31 cellular contexts compared by ENCODE assay signal in the genomic region with DNA sequence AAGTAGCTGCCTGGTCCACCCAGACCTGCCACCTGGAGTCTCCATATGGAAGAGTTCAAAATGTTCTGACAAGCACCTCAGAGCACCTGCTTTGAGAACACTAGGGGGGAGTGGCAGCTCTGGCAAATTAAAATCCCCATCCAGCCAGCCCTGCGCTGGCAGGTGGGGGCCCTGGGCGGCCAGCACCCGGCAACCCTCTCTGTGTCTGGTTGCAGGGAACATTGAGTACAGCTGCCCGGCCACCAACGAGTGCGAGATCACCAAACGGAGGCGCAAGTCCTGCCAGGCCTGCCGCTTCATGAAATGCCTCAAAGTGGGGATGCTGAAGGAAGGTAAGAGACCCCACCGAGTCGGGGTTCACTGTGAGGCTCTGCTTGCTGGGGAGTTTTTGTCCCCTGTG.
"Had no signal": no experiment of that assay in that cellular context is flagged by ENCODE, and none has a peak within 500 bp of the region (broad histone marks: within the 10 kb centered on the region; RNA-seq: fewer than 3 reads in every experiment).

No MANE protein-coding gene starts in this region.

- ATAC-seq: activated naive CD4-positive, alpha-beta T cell treated with anti-CD3 and anti-CD28 coated beads, Interleukin-2, amount 50 U/mL, for 72 hours; activated naive CD8-positive, alpha-beta T cell treated with anti-CD3 and anti-CD28 coated beads, Interleukin-2, amount 50 U/mL, for 24 hours; activated T-cell treated with anti-CD3 and anti-CD28 coated beads, Interleukin-2, amount 50 U/mL, for 4 hours; activated T-cell treated with anti-CD3 and anti-CD28 coated beads, Interleukin-2, amount 50 U/mL, for 72 hours; activated T-helper 17 cell treated with anti-CD3 and anti-CD28 coated beads, Interleukin-2, amount 50 U/mL, for 72 hours; body of pancreas had no signal

- H3K36me3 ChIP-seq: adrenal gland, ascending aorta, brain microvascular endothelial cell, breast epithelium, cardiac muscle cell had no signal

- DNase-seq: activated effector memory CD4-positive, alpha-beta T cell treated with anti-CD3 and anti-CD28 coated beads, Interleukin-2, amount 50 U/mL, for 16 hours; activated effector memory CD4-positive, alpha-beta T cell treated with Interleukin-2 at 50 U/mL for 16 hours; activated gamma-delta T cell; activated gamma-delta T cell treated with Interleukin-2 at 50 U/mL for 16 hours; activated naive CD4-positive, alpha-beta T cell; activated naive CD4-positive, alpha-beta T cell treated with anti-CD3 and anti-CD28 coated beads for 36 hours; activated naive CD4-positive, alpha-beta T cell treated with anti-CD3 and anti-CD28 coated beads, Interleukin-2, amount 10 ng/mL, durations not matched to agents 7 days and 5 days; activated naive CD4-positive, alpha-beta T cell treated with anti-CD3 and anti-CD28 coated beads, Interleukin-2, amount 50 U/mL, for 16 hours; activated naive CD4-positive, alpha-beta T cell treated with Interleukin-2 at 50 U/mL for 16 hours; activated naive CD8-positive, alpha-beta T cell treated with anti-CD3 and anti-CD28 coated beads for 36 hours; activated naive CD8-positive, alpha-beta T cell treated with anti-CD3 and anti-CD28 coated beads, Interleukin-2, amount 10 ng/mL, durations not matched to agents 7 days and 5 days; activated naive CD8-positive, alpha-beta T cell treated with anti-CD3 and anti-CD28 coated beads, Interleukin-2, amount 50 U/mL, for 24 hours; activated T-cell treated with anti-CD3 and anti-CD28 coated beads, Interleukin-2, amount 50 U/mL, for 24 hours; activated T-cell treated with anti-CD3 and anti-CD28 coated beads, Interleukin-2, amount 50 U/mL, for 4 hours; activated T-cell treated with anti-CD3 and anti-CD28 coated beads, Interleukin-2, amount 50 U/mL, for 48 hours; activated T-cell treated with anti-CD3 and anti-CD28 coated beads, Interleukin-2, amount 50 U/mL, for 72 hours; adrenal gland; amniotic stem cell; amygdala; anterior cingulate cortex; aorta; body of pancreas; brain microvascular endothelial cell; caudate nucleus; central memory CD4-positive, alpha-beta T cell; cerebellar nuclear complex had no signal

- H3K27ac ChIP-seq: adrenal gland, ascending aorta, body of pancreas, brain microvascular endothelial cell, breast epithelium, cardiac muscle cell had no signal

- H3K4me3 ChIP-seq: adrenal gland, ascending aorta, body of pancreas, breast epithelium, cardiac muscle cell had no signal

- H3K4me1 ChIP-seq: adrenal gland, ascending aorta, body of pancreas, breast epithelium had no signal

- H3K9me3 ChIP-seq: adrenal gland, ascending aorta, body of pancreas, breast epithelium had no signal

- H3K27me3 ChIP-seq: adrenal gland, ascending aorta, body of pancreas, brain microvascular endothelial cell, breast epithelium, cardiac muscle cell had no signal
